24 cellular contexts compared by ENCODE assay signal in the genomic region with DNA sequence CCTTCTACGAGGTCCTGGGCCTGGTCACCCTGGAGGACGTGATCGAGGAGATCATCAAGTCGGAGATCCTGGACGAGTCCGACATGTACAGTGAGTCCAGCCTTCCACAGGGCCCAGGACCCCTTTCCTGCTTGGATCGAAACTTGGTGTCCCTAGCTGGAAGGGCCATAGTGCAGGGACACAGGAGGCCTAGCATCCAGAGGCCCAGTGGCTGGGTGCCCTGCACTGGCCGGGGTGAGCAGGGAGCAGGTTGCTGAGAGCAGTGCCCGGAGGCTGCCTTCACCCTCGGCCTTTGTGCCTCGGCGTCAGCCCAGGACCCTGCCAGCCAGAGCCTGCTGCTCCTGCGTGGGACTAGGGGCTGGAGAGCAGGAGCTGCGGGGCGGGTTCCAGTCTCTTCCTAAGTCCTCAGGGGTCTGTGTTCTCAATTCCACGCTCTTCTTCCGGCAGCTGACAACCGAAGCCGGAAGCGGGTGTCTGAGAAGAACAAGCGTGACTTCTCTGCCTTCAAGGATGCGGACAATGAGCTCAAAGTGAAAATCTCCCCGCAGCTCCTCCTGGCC.
"Had no signal": no experiment of that assay in that cellular context is flagged by ENCODE, and none has a peak within 500 bp of the region (broad histone marks: within the 10 kb centered on the region; RNA-seq: fewer than 3 reads in every experiment).

No MANE protein-coding gene starts in this region.

- H3K36me3 ChIP-seq: ovary had no signal

- ATAC-seq: effector memory CD8-positive, alpha-beta T cell; heart right ventricle; mucosa of descending colon; natural killer cell treated with Interleukin-12 subunit alpha and Interleukin-12 subunit beta and Interleukin-15 and Interleukin-18, amount 100 ng/mL, for 72 hours; psoas muscle; right cardiac atrium; stimulated activated naive CD8-positive, alpha-beta T cell treated with anti-CD3 and anti-CD28 coated beads, Interleukin-15, amount 100 ng/mL, for 72 hours had no signal

- H3K9me3 ChIP-seq: esophagus squamous epithelium, heart right ventricle, mucosa of descending colon, ovary, psoas muscle, suprapubic skin, transverse colon, vagina had no signal

- H3K4me3 ChIP-seq: esophagus squamous epithelium, heart right ventricle, mucosa of descending colon, ovary, psoas muscle, skin epidermis, suprapubic skin, transverse colon, vagina had no signal

- H3K27ac ChIP-seq: esophagus squamous epithelium, heart right ventricle, ovary, psoas muscle, skin epidermis, suprapubic skin, transverse colon, vagina had no signal

- H3K27ac Mint-ChIP-seq: effector memory CD8-positive, alpha-beta T cell; mesothelial cell of epicardium; naive B cell; natural killer cell treated with Interleukin-12 subunit alpha and Interleukin-12 subunit beta and Interleukin-15 and Interleukin-18, amount 100 ng/mL, for 72 hours; stimulated activated naive CD8-positive, alpha-beta T cell treated with anti-CD3 and anti-CD28 coated beads, Interleukin-15, amount 100 ng/mL, for 72 hours had no signal

- H3K27me3 Mint-ChIP-seq: effector memory CD8-positive, alpha-beta T cell; naive B cell; natural killer cell treated with Interleukin-12 subunit alpha and Interleukin-12 subunit beta and Interleukin-15 and Interleukin-18, amount 100 ng/mL, for 72 hours; stimulated activated naive CD8-positive, alpha-beta T cell treated with anti-CD3 and anti-CD28 coated beads, Interleukin-15, amount 100 ng/mL, for 72 hours had no signal

- H3K36me3 Mint-ChIP-seq: natural killer cell treated with Interleukin-12 subunit alpha and Interleukin-12 subunit beta and Interleukin-15 and Interleukin-18, amount 100 ng/mL, for 72 hours had no signal

- H3K9me3 Mint-ChIP-seq: effector memory CD8-positive, alpha-beta T cell; mesothelial cell of epicardium; naive B cell; natural killer cell treated with Interleukin-12 subunit alpha and Interleukin-12 subunit beta and Interleukin-15 and Interleukin-18, amount 100 ng/mL, for 72 hours; stimulated activated naive CD8-positive, alpha-beta T cell treated with anti-CD3 and anti-CD28 coated beads, Interleukin-15, amount 100 ng/mL, for 72 hours had no signal

- H3K4me3 Mint-ChIP-seq: effector memory CD8-positive, alpha-beta T cell; mesothelial cell of epicardium; naive B cell; natural killer cell treated with Interleukin-12 subunit alpha and Interleukin-12 subunit beta and Interleukin-15 and Interleukin-18, amount 100 ng/mL, for 72 hours; stimulated activated naive CD8-positive, alpha-beta T cell treated with anti-CD3 and anti-CD28 coated beads, Interleukin-15, amount 100 ng/mL, for 72 hours had no signal

- H3K4me1 Mint-ChIP-seq: stimulated activated naive CD8-positive, alpha-beta T cell treated with anti-CD3 and anti-CD28 coated beads, Interleukin-15, amount 100 ng/mL, for 72 hours had no signal

- H3K27me3 ChIP-seq: esophagus squamous epithelium, heart right ventricle, ovary, suprapubic skin, transverse colon, vagina had no signal

- DNase-seq: effector memory CD8-positive, alpha-beta T cell; erythroblast; esophagus squamous epithelium; foreskin melanocyte; glutamatergic neuron; heart right ventricle; hippocampal formation; mesenchymal stem cell; naive B cell; occipital lobe; ovary; right cardiac atrium; stimulated activated CD4-positive, alpha-beta T cell treated with anti-CD3 and anti-CD28 coated beads, Interleukin-15, amount 100 ng/mL, for 24 hours; stimulated activated CD4-positive, alpha-beta T cell treated with anti-CD3 and anti-CD28 coated beads, Interleukin-2, amount 100 ng/mL, for 48 hours; stimulated activated naive CD4-positive, alpha-beta T cell; stimulated activated naive CD8-positive, alpha-beta T cell treated with anti-CD3 and anti-CD28 coated beads, Interleukin-15, amount 100 ng/mL, for 72 hours; transverse colon had no signal
